8 cellular contexts compared by ENCODE assay signal in genomic region chr2:219570194-219570923, GRCh38. TPM values are rescaled to one million over a fixed set of nuclear protein-coding genes. Genes with fewer than 3 reads are reported as not detected.
DNase-seq lines count a peak whose midpoint lies in the region; ATAC-seq and TF ChIP-seq lines count a peak whose summit lies in the region.

No MANE protein-coding gene starts in this region.

- peak overlapping the region; percentile 41 for H3K4me3 Mint-ChIP-seq in activated CD4-positive, alpha-beta T cell treated with anti-CD3 and anti-CD28 coated beads, Interleukin-2, amount 10 ng/mL, durations not matched to agents 24 days and 14 days

- intact Hi-C loops in activated CD4-positive, alpha-beta T cell treated with anti-CD3 and anti-CD28 coated beads, Interleukin-2, amount 10 ng/mL, durations not matched to agents 24 days and 14 days (cut with micrococcal nuclease) = no loop called here

- no peak for ATAC-seq in GM21526 (IDR thresholded peaks at IDR 0.05; ENCODE audit: low FRiP score, unreplicated experiment)

- no peaks in the 10 kb centered on the region for H3K4me1 Mint-ChIP-seq in activated CD4-positive, alpha-beta T cell treated with anti-CD3 and anti-CD28 coated beads, Interleukin-2, amount 10 ng/mL, durations not matched to agents 24 days and 14 days

- peak overlapping the region; percentile 100 for H2AFZ ChIP-seq in parathyroid adenoma

- no peaks in the 10 kb centered on the region for H3K36me3 Mint-ChIP-seq in activated CD4-positive, alpha-beta T cell treated with anti-CD3 and anti-CD28 coated beads, Interleukin-2, amount 10 ng/mL, durations not matched to agents 24 days and 14 days (ENCODE audit: low read depth)

- H3K9me3 Mint-ChIP-seq in activated CD4-positive, alpha-beta T cell treated with anti-CD3 and anti-CD28 coated beads, Interleukin-2, amount 10 ng/mL, durations not matched to agents 24 days and 14 days = no peaks in the 10 kb centered on the region

- no peak overlapping the region for H3K9ac ChIP-seq in parathyroid adenoma

- H3K27me3 ChIP-seq in WERI-Rb-1 (ENCODE audit: insufficient read depth, low read depth, severe bottlenecking) (no peaks in the 10 kb centered on the region), parathyroid adenoma (ENCODE audit: control insufficient read depth, insufficient read depth, low read length) (no peaks in the 10 kb centered on the region)

- H3K4me3 ChIP-seq in WERI-Rb-1 (ENCODE audit: low read depth, low read length) = peak overlapping the region; percentile 64
- peak overlapping the region; percentile 66 for H3K4me3 ChIP-seq in parathyroid adenoma (ENCODE audit: low read depth, low read length)

- H3K27ac ChIP-seq in WERI-Rb-1 (peak overlapping the region; percentile 72), parathyroid adenoma (no peak overlapping the region)

- H3K36me3 ChIP-seq in WERI-Rb-1 (peaks cover 25% of the 10 kb centered on the region), parathyroid adenoma (ENCODE audit: control insufficient read depth, insufficient read depth, low read length) (no peaks in the 10 kb centered on the region)

- H3K79me2 ChIP-seq in parathyroid adenoma = no peaks in the 10 kb centered on the region

- H3K4me2 ChIP-seq in parathyroid adenoma (ENCODE audit: low read length) = peak overlapping the region; percentile 83

- no peak for DNase-seq in activated CD4-positive, alpha-beta T cell treated with anti-CD3 and anti-CD28 coated beads, Interleukin-2, amount 10 ng/mL, durations not matched to agents 24 days and 14 days
- no peak for DNase-seq in activated CD4-positive, alpha-beta T cell treated with anti-CD3 and anti-CD28 coated beads for 48 hours
- DNase-seq in WERI-Rb-1 = no peak
- DNase-seq in glomerular visceral epithelial cell (ENCODE audit: extremely low spot score) = peak; percentile 45
- DNase-seq in NCI-H345 (lab: John Stamatoyannopoulos, UW) = no peak
- DNase-seq in effector CD4-positive, alpha-beta T cell = no peak

- peaks cover 43% of the 10 kb centered on the region for H3K27me3 Mint-ChIP-seq in activated CD4-positive, alpha-beta T cell treated with anti-CD3 and anti-CD28 coated beads, Interleukin-2, amount 10 ng/mL, durations not matched to agents 24 days and 14 days

- H3K4me1 ChIP-seq in parathyroid adenoma = peaks cover 2% of the 10 kb centered on the region

- H3K27ac Mint-ChIP-seq in activated CD4-positive, alpha-beta T cell treated with anti-CD3 and anti-CD28 coated beads, Interleukin-2, amount 10 ng/mL, durations not matched to agents 24 days and 14 days = no peak overlapping the region

- TF ChIP-seq CTCF in WERI-Rb-1 (IDR thresholded peaks at IDR 0.05; ENCODE audit: low read depth, low read length) (0 out of 2 replicates have a peak, but pooled peaks have one; percentile 12), parathyroid adenoma (IDR thresholded peaks at IDR 0.05) (peak; percentile 12)

- no peaks in the 10 kb centered on the region for H3K9me3 ChIP-seq in WERI-Rb-1 (ENCODE audit: severe bottlenecking)
- no peaks in the 10 kb centered on the region for H3K9me3 ChIP-seq in parathyroid adenoma (ENCODE audit: control insufficient read depth, low read length)

RNA-seq across cellular contexts. Expression of gene OBSL1, which starts 1.0 kb away (rescaled TPM):
- 0.26 and 0.47 TPM in 2 replicates for total RNA-seq in activated CD4-positive, alpha-beta T cell treated with anti-CD3 and anti-CD28 coated beads, Interleukin-2, amount 10 ng/mL, durations not matched to agents 24 days and 14 days

RNA-seq across cellular contexts. Expression of gene INHA, which starts 1.8 kb away (rescaled TPM):
- not detected in 2 replicates for total RNA-seq in activated CD4-positive, alpha-beta T cell treated with anti-CD3 and anti-CD28 coated beads, Interleukin-2, amount 10 ng/mL, durations not matched to agents 24 days and 14 days

RNA-seq across cellular contexts. Expression of gene TMEM198, which starts 26.5 kb away (rescaled TPM):
- total RNA-seq in activated CD4-positive, alpha-beta T cell treated with anti-CD3 and anti-CD28 coated beads, Interleukin-2, amount 10 ng/mL, durations not matched to agents 24 days and 14 days = 3.1 and 3.4 TPM in 2 replicates

RNA-seq across cellular contexts. Expression of gene CHPF, which starts 26.8 kb away (rescaled TPM):
- 37.8 and 38.3 TPM in 2 replicates for total RNA-seq in activated CD4-positive, alpha-beta T cell treated with anti-CD3 and anti-CD28 coated beads, Interleukin-2, amount 10 ng/mL, durations not matched to agents 24 days and 14 days

RNA-seq across cellular contexts. Expression of gene STK11IP, which starts 27.3 kb away (rescaled TPM):
- total RNA-seq in activated CD4-positive, alpha-beta T cell treated with anti-CD3 and anti-CD28 coated beads, Interleukin-2, amount 10 ng/mL, durations not matched to agents 24 days and 14 days = 32.6 and 35.0 TPM in 2 replicates
